ENCODE assay signal across 29 cellular contexts in the genomic region with DNA sequence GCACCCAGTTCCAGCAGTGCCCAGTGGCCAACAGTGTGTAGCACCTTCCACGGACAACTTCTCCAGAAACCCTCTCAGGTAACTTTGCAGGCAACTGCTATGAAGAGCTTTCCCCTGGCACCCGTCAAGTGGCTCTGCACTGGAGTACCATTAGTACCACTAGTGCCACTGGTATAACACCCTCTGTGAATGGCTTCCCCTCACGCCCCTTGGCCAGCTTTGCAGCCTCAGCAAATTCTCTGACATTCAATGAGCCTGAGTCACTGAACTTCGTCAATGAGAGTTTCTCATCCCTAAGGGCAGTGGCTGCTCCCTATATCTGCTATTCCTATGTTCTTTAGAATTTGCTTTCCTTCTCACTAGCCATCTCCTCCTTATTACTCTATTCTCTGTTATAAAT. TPM values are rescaled to one million over a fixed set of nuclear protein-coding genes. Genes with fewer than 3 reads are reported as not detected.
DNase-seq lines count a peak whose midpoint lies in the region; ATAC-seq, FAIRE-seq and TF ChIP-seq lines count a peak whose summit lies in the region.
"Had no signal": no experiment of that assay in that cellular context is flagged by ENCODE, and none has a peak within 500 bp of the region (broad histone marks: within the 10 kb centered on the region; RNA-seq: fewer than 3 reads in every experiment).

No MANE protein-coding gene starts in this region.

- no TSS peak for BruUV-seq in K562 (replicated peaks; lab: Mats Ljungman, UMichigan)

- H3K27me3 ChIP-seq in K562 (ENCODE audit: control insufficient read depth in 2 of 2, insufficient read depth in 2 of 2, low read length in 2 of 2): peaks cover 2 to 13% of the 10 kb centered on the region in 2 experiments; a peak in 2 of 5 replicates
- H3K27me3 ChIP-seq in keratinocyte (ENCODE audit: control insufficient read depth, extremely low read depth, insufficient read depth, low read length): no peaks in the 10 kb centered on the region
- H3K27me3 ChIP-seq: BLaER1 treated with 17β-estradiol and CSF1 and Interleukin-3, amounts not matched to agents 10 nM and 100 nM had no signal

- no peak overlapping the region for H3K4me3 ChIP-seq in K562
- H3K4me3 ChIP-seq in keratinocyte (ENCODE audit: control insufficient read depth in 2 of 3, extremely low read depth in 1 of 3, insufficient read depth in 2 of 3, low read depth in 1 of 3, low read length in 3 of 3): no peak overlapping the region
- H3K4me3 ChIP-seq: BLaER1 treated with 17β-estradiol and CSF1 and Interleukin-3, amounts not matched to agents 10 nM and 100 nM; GM23248; PC-9 had no signal

- intact Hi-C loops in K562 (cut with micrococcal nuclease): no loop called here

- FAIRE-seq in K562 (lab: Jason Lieb, UNC): no peak
- peak; percentile 44 for FAIRE-seq in keratinocyte (lab: Jason Lieb, UNC)
- FAIRE-seq: A204.1, D721Med, G401.6 had no signal

- H3K9me3 ChIP-seq in K562 (replicated peaks; ENCODE audit: control insufficient read depth, insufficient read depth, low read depth, low read length) (no peaks in the 10 kb centered on the region), keratinocyte (ENCODE audit: control insufficient read depth, low read depth, low read length) (no peaks in the 10 kb centered on the region)
- H3K9me3 ChIP-seq: BLaER1 treated with 17β-estradiol and CSF1 and Interleukin-3, amounts not matched to agents 10 nM and 100 nM had no signal

- no peaks in the 10 kb centered on the region for H4K20me1 ChIP-seq in K562 (replicated peaks; ENCODE audit: control insufficient read depth, insufficient read depth, low read length)
- no peaks in the 10 kb centered on the region for H4K20me1 ChIP-seq in keratinocyte (ENCODE audit: control insufficient read depth, extremely low read depth, insufficient read depth, low read length)
- H4K20me1 ChIP-seq: BLaER1 treated with 17β-estradiol and CSF1 and Interleukin-3, amounts not matched to agents 10 nM and 100 nM had no signal

- H3K79me2 ChIP-seq in K562 (ENCODE audit: control insufficient read depth, insufficient read depth, low read length) (no peaks in the 10 kb centered on the region), keratinocyte (ENCODE audit: control insufficient read depth, insufficient read depth, low read length) (no peaks in the 10 kb centered on the region)

- H2AFZ ChIP-seq in K562 (ENCODE audit: low read depth, low read length) (no peak overlapping the region), keratinocyte (ENCODE audit: control insufficient read depth, low read length) (no peak overlapping the region)
- H2AFZ ChIP-seq: GM23248, PC-9 had no signal

- no peak for TF ChIP-seq EP300 in K562 (IDR thresholded peaks at IDR 0.05; ENCODE audit: low read length)

- CTCF ChIA-PET in K562 (lab: Yijun Ruan, JAX; ENCODE audit: low intra/inter-chr PET ratio): no interaction called here

- no peak for ATAC-seq in K562
- no peak for ATAC-seq in HG03045 (IDR thresholded peaks at IDR 0.05; ENCODE audit: unreplicated experiment)

- H3K4me2 ChIP-seq in K562 (ENCODE audit: insufficient read depth, low read length): no peak overlapping the region
- H3K4me2 ChIP-seq in keratinocyte (ENCODE audit: control insufficient read depth, extremely low read depth, insufficient read depth, low read depth, low read length): no peak overlapping the region
- H3K4me2 ChIP-seq: BLaER1 treated with 17β-estradiol and CSF1 and Interleukin-3, amounts not matched to agents 10 nM and 100 nM; PC-9 had no signal

- WGBS in K562 (ENCODE audit: insufficient coverage, low coverage, missing lambda C conversion rate): 2% methylated on average over 4 of the region's 4 CpGs

- H3K27ac ChIP-seq in K562 (ENCODE audit: extremely low read depth, low read depth, low read length) (no peak overlapping the region), keratinocyte (ENCODE audit: control insufficient read depth, insufficient read depth, low read length) (no peak overlapping the region)
- H3K27ac ChIP-seq: BLaER1 treated with 17β-estradiol and CSF1 and Interleukin-3, amounts not matched to agents 10 nM and 100 nM; GM23248; PC-9 had no signal

- in situ Hi-C loops in K562 (cut with MboI) (no loop called here), G401 (cut with HindIII; ENCODE audit: low sequenced_read_pairs) (loop anchor here (10.0 kb wide), 1 partner anchor 212 kb away; no protein-coding TSS in a partner anchor)

- no peaks in the 10 kb centered on the region for H3K4me1 ChIP-seq in K562 (replicated peaks in 1 of 2; ENCODE audit: control insufficient read depth in 2 of 2, insufficient read depth in 2 of 2, low read length in 2 of 2)
- peaks cover 32% of the 10 kb centered on the region for H3K4me1 ChIP-seq in keratinocyte (ENCODE audit: control insufficient read depth, extremely low read depth, insufficient read depth, low read length)

- H3K36me3 ChIP-seq in K562 (ENCODE audit: control insufficient read depth, insufficient read depth, low read length) (no peaks in the 10 kb centered on the region), keratinocyte (ENCODE audit: control insufficient read depth in 2 of 2, extremely low read depth in 1 of 2, insufficient read depth in 2 of 2, low read length in 2 of 2) (no peaks in the 10 kb centered on the region)
- H3K36me3 ChIP-seq: BLaER1 treated with 17β-estradiol and CSF1 and Interleukin-3, amounts not matched to agents 10 nM and 100 nM had no signal

- peak; percentile 22 for DNase-seq in DMS79 (lab: John Stamatoyannopoulos, UW)
- peak; percentile 28 for DNase-seq in ELF-1 (ENCODE audit: low read depth, low spot score)
- DNase-seq in K562 (ENCODE audit: extremely low read depth in 1 of 4, low spot score in 3 of 4): no peak
- DNase-seq in keratinocyte (ENCODE audit: low read depth, low spot score): no peak
- DNase-seq in G401 (ENCODE audit: low spot score): no peak
- DNase-seq in NCI-H2171 (lab: John Stamatoyannopoulos, UW): no peak
- no peak for DNase-seq in stimulated activated CD4-positive, alpha-beta T cell treated with anti-CD3 and anti-CD28 coated beads, Interleukin-1b, Interleukin-23, amount 100 ng/mL, for 48 hours
- DNase-seq: AML-193; CD4-positive, alpha-beta T cell; DMS53; GM23248; H9; HFFc6; Kasumi-1; MV-4-11; NCI-H1105; NCI-H146; NCI-H1930; NCI-H2107; NCI-H2227 treated with DMSO at 0.1 percent for 48 hours; NCI-H526 treated with DMSO at 0.1 percent for 48 hours; PC-9; RPMI8226; SHP77 had no signal

- dilution Hi-C loops in keratinocyte (cut with MboI; ENCODE audit: extremely low pct_ligation_motif_present, low sequenced_read_pairs): loop anchor here (25.0 kb wide), 1 partner anchor 110 kb away; the partner anchor contains the start of gene SEPTIN7

- H3K9ac ChIP-seq in K562 (ENCODE audit: insufficient read depth in 1 of 2, low read depth in 2 of 2, low read length in 2 of 2) (no peak overlapping the region), keratinocyte (ENCODE audit: control insufficient read depth, extremely low read depth, insufficient read depth, low read length) (no peak overlapping the region)
- H3K9ac ChIP-seq: BLaER1 treated with 17β-estradiol and CSF1 and Interleukin-3, amounts not matched to agents 10 nM and 100 nM; GM23248 had no signal

- no peak for TF ChIP-seq POLR2A in K562 (conservative IDR thresholded peaks at IDR 0.05)

- no peaks in the 10 kb centered on the region for H3K9me1 ChIP-seq in K562 (ENCODE audit: control insufficient read depth, insufficient read depth, low read length)
- no peaks in the 10 kb centered on the region for H3K9me1 ChIP-seq in keratinocyte (ENCODE audit: control insufficient read depth, extremely low read depth, insufficient read depth, low read length)

- POLR2A ChIA-PET in K562 (lab: Yijun Ruan, JAX): no interaction called here

- TF ChIP-seq CTCF in K562 (IDR thresholded peaks at IDR 0.05 in 2 of 3, conservative IDR thresholded peaks at IDR 0.05 in 1 of 3; ENCODE audit: insufficient read depth in 2 of 3, low read depth in 1 of 3, low read length in 3 of 3): no peak
- TF ChIP-seq CTCF in keratinocyte (optimal IDR thresholded peaks at IDR 0.05 in 1 of 3, IDR thresholded peaks at IDR 0.05 in 1 of 3, conservative IDR thresholded peaks at IDR 0.05 in 1 of 3; ENCODE audit: extremely low read depth in 1 of 3, insufficient read depth in 2 of 3, low read length in 3 of 3): no peak

- TF ChIP-seq RAD21 in K562 (CRISPR knock-in tag; conservative IDR thresholded peaks at IDR 0.05 in 1 of 2, IDR thresholded peaks at IDR 0.05 in 1 of 2): no peak

TF ChIP-seq in K562, 482 proteins besides CTCF, POLR2A, EP300 and RAD21 (continues in another document):
- TF ChIP-seq HDAC6 (IDR thresholded peaks at IDR 0.05; ENCODE audit: low read depth, low read length) (no peak), C11orf30 (IDR thresholded peaks at IDR 0.05; ENCODE audit: low read depth) (peak; percentile 61; the same call in 1 of the 2 replicates), ZNF316 (IDR thresholded peaks at IDR 0.05) (peak; percentile 69), ZKSCAN3 (CRISPR knock-in tag; IDR thresholded peaks at IDR 0.05) (no peak)

RNA-seq across cellular contexts. Expression of gene HERPUD2, which starts 7.6 kb away (rescaled TPM):
- 19.0 and 30.9 TPM in 2 replicates for total RNA-seq in K562 (2011; cell fraction: chromatin; rRNA removed; ENCODE audit: low replicate concordance)
- 29.9 and 33.7 TPM in 2 replicates for total RNA-seq in K562 (2011; cell fraction: nucleolus; rRNA removed)
- 33.7 and 34.3 TPM in 2 replicates for total RNA-seq in K562 (2011; cell fraction: nucleoplasm; rRNA removed)
- total RNA-seq in K562 (2014; rRNA removed) (9.4 and 9.7 TPM in 2 replicates), K562 (2014; rRNA removed; fragmentation: Illumina TruSeq; extraction: Trizol) (12.3 and 13.2 TPM in 2 replicates), K562 (2015; rRNA removed; fragmentation: Illumina TruSeq; extraction: Trizol) (12.6 and 13.2 TPM in 2 replicates), K562 (2021) (14.4 and 15.3 TPM in 2 replicates)
- polyA plus RNA-seq in K562 (2011; rRNA removed) (28.5 and 33.0 TPM in 2 replicates), K562 (2014; fragmentation: Illumina TruSeq; extraction: Trizol) (17.2 and 21.8 TPM in 2 replicates), K562 (2014; fragmentation: Nextera tagmentation; extraction: Ambion mirVana) (1 to 10 TPM; 4.1 to 5.7 TPM), K562 (2014; rRNA removed) (10.8 and 15.7 TPM in 2 replicates), keratinocyte (43.6 to 52.6 TPM (median 48.0 TPM) in 3 replicates)
- polyA plus RNA-seq in K562 (2011; cell fraction: cytosol; rRNA removed): 27.7 and 35.0 TPM in 2 replicates
- polyA plus RNA-seq in K562 (2011; cell fraction: nucleus; rRNA removed): 20.7 and 22.2 TPM in 2 replicates
- 11.0 and 14.7 TPM in 2 replicates for polyA plus RNA-seq in K562 (2012)
- polyA minus RNA-seq in K562 (2011; rRNA and poly(A)+ RNA removed): 36.7 and 42.0 TPM in 2 replicates
- 12.8 and 22.0 TPM in 2 replicates for polyA minus RNA-seq in K562 (2011; cell fraction: cytosol; rRNA and poly(A)+ RNA removed)
- 28.0 and 31.2 TPM in 2 replicates for polyA minus RNA-seq in K562 (2011; cell fraction: nucleus; rRNA and poly(A)+ RNA removed)
- polyA plus RNA-seq in keratinocyte (2011; ENCODE audit: low read depth): 17.6 TPM
- polyA plus RNA-seq in keratinocyte (2011; cell fraction: cytosol; rRNA removed): 30.7 and 57.3 TPM in 2 replicates
- 48.3 and 53.8 TPM in 2 replicates for polyA plus RNA-seq in keratinocyte (2011; cell fraction: nucleus; rRNA removed)
- 20.2 and 23.1 TPM in 2 replicates for polyA plus RNA-seq in keratinocyte (2012; ENCODE audit: low replicate concordance)
- polyA minus RNA-seq in keratinocyte: 58.6 to 81.2 TPM (median 78.1 TPM) in 3 replicates
- 31.5 TPM for polyA minus RNA-seq in keratinocyte (2011; cell fraction: cytosol; rRNA and poly(A)+ RNA removed)
- 43.7 and 58.1 TPM in 2 replicates for polyA minus RNA-seq in keratinocyte (2011; cell fraction: nucleus; rRNA and poly(A)+ RNA removed)
- total RNA-seq in G401 (2014; rRNA removed; shearing (Covaris generic)): 29.4 and 30.0 TPM in 2 replicates

Comparison
In these comparisons a context has a peak if more than half of its experiments do, and no peak if none do; other contexts are left out.
1. DNase-seq: peak in DMS79 (single experiment) and ELF-1 (single experiment); none in K562 (0 of 4), keratinocyte (single experiment), G401 (single experiment), NCI-H2171 (single experiment) and stimulated activated CD4-positive, alpha-beta T cell treated with anti-CD3 and anti-CD28 coated beads, Interleukin-1b, Interleukin-23, amount 100 ng/mL, for 48 hours (single experiment).